22 cellular contexts compared by ENCODE assay signal in genomic region chr16:49615606-49616005, GRCh38.
DNase-seq lines count a peak whose midpoint lies in the region; ATAC-seq and TF ChIP-seq lines count a peak whose summit lies in the region.
"Had no signal": no experiment of that assay in that cellular context is flagged by ENCODE, and none has a peak within 500 bp of the region (broad histone marks: within the 10 kb centered on the region; RNA-seq: fewer than 3 reads in every experiment).

No MANE protein-coding gene starts in this region.

- H3K27me3 ChIP-seq in stomach (no peaks in the 10 kb centered on the region), SJCRH30 (no peaks in the 10 kb centered on the region)

- WGBS in stomach, 5 donors = 82 to 91% (median 88%) methylated on average over 9 of the region's 9 CpGs

- H3K27ac Mint-ChIP-seq in activated CD8-positive, alpha-beta memory T cell treated with anti-CD3 and anti-CD28 coated beads, Interleukin-2, amount 10 ng/mL, durations not matched to agents 7 days and 5 days = no peak overlapping the region
- H3K27ac Mint-ChIP-seq in natural killer cell = no peak overlapping the region
- H3K27ac Mint-ChIP-seq: CD4-positive, alpha-beta T cell had no signal

- H3K9me3 ChIP-seq in stomach (no peaks in the 10 kb centered on the region), SJCRH30 (replicated peaks) (no peaks in the 10 kb centered on the region)
- H3K9me3 ChIP-seq: Caco-2 had no signal

- no peak for TF ChIP-seq POLR2A in stomach (IDR thresholded peaks at IDR 0.05)

- H3K4me1 Mint-ChIP-seq in activated CD8-positive, alpha-beta memory T cell treated with anti-CD3 and anti-CD28 coated beads, Interleukin-2, amount 10 ng/mL, durations not matched to agents 7 days and 5 days = no peaks in the 10 kb centered on the region
- no peaks in the 10 kb centered on the region for H3K4me1 Mint-ChIP-seq in natural killer cell

- no peak for TF ChIP-seq EP300 in stomach (IDR thresholded peaks at IDR 0.05)

- no peak overlapping the region for H3K4me3 Mint-ChIP-seq in activated CD8-positive, alpha-beta memory T cell treated with anti-CD3 and anti-CD28 coated beads, Interleukin-2, amount 10 ng/mL, durations not matched to agents 7 days and 5 days
- H3K4me3 Mint-ChIP-seq in natural killer cell = no peak overlapping the region
- H3K4me3 Mint-ChIP-seq: CD4-positive, alpha-beta T cell; GM23338 had no signal

- no peaks in the 10 kb centered on the region for H3K9me3 Mint-ChIP-seq in activated CD8-positive, alpha-beta memory T cell treated with anti-CD3 and anti-CD28 coated beads, Interleukin-2, amount 10 ng/mL, durations not matched to agents 7 days and 5 days (ENCODE audit: low read depth)
- no peaks in the 10 kb centered on the region for H3K9me3 Mint-ChIP-seq in natural killer cell
- H3K9me3 Mint-ChIP-seq: CD4-positive, alpha-beta T cell; GM23338 had no signal

- intact Hi-C loops in natural killer cell (cut with micrococcal nuclease) (no loop called here), stomach (cut with DNase I; ENCODE audit: low total_unique reads) (no loop called here)

- H3K4me3 ChIP-seq in stomach (no peak overlapping the region), SJCRH30 (no peak overlapping the region)
- H3K4me3 ChIP-seq: GM12878, GM23338 had no signal

- H3K36me3 ChIP-seq in stomach (no peaks in the 10 kb centered on the region), SJCRH30 (no peaks in the 10 kb centered on the region)

- H3K27me3 Mint-ChIP-seq in activated CD8-positive, alpha-beta memory T cell treated with anti-CD3 and anti-CD28 coated beads, Interleukin-2, amount 10 ng/mL, durations not matched to agents 7 days and 5 days = peaks cover 21% of the 10 kb centered on the region
- peaks cover 2 to 7% of the 10 kb centered on the region in 2 donors for H3K27me3 Mint-ChIP-seq in natural killer cell (ENCODE audit: low read depth in 2 of 2)
- H3K27me3 Mint-ChIP-seq: CD4-positive, alpha-beta T cell had no signal

- H3K36me3 Mint-ChIP-seq in activated CD8-positive, alpha-beta memory T cell treated with anti-CD3 and anti-CD28 coated beads, Interleukin-2, amount 10 ng/mL, durations not matched to agents 7 days and 5 days = no peaks in the 10 kb centered on the region
- H3K36me3 Mint-ChIP-seq in natural killer cell = no peaks in the 10 kb centered on the region

- CTCF ChIA-PET in activated CD8-positive, alpha-beta memory T cell treated with anti-CD3 and anti-CD28 coated beads, Interleukin-2, amount 10 ng/mL, durations not matched to agents 7 days and 5 days (lab: Charles Lee) = no interaction called here

- peak; percentile 25 for DNase-seq in activated CD8-positive, alpha-beta memory T cell treated with anti-CD3 and anti-CD28 coated beads, Interleukin-2, amount 10 ng/mL, durations not matched to agents 7 days and 5 days
- DNase-seq in ecto neural progenitor cell (ENCODE audit: low spot score) = peak; percentile 35
- peak; percentile 7 for DNase-seq in natural killer cell
- DNase-seq in stomach = peak; percentile 9
- no peak for DNase-seq in NCI-H69 (lab: John Stamatoyannopoulos, UW)
- no peak for DNase-seq in Ammon's horn (ENCODE audit: low spot score)
- no peak for DNase-seq in SJCRH30
- DNase-seq: CD4-positive, alpha-beta T cell; DND-41; IMR-90; NCI-H1092 treated with DMSO at 0.1 percent for 48 hours; NCI-H1436 treated with DMSO at 0.1 percent for 48 hours; NCI-H2029 treated with DMSO at 0.1 percent for 48 hours; NCI-H345; NCI-H524; NCI-H82; SIG-M5 had no signal

- H3K27ac ChIP-seq in stomach (no peak overlapping the region), SJCRH30 (no peak overlapping the region)
- H3K27ac ChIP-seq: KMS-11 had no signal

- H3K4me1 ChIP-seq in stomach (peaks cover 0 to 13% (median 9%) of the 10 kb centered on the region in 4 donors), SJCRH30 (peaks cover 10% of the 10 kb centered on the region)

- no peak for ATAC-seq in activated CD8-positive, alpha-beta memory T cell treated with anti-CD3 and anti-CD28 coated beads, Interleukin-2, amount 10 ng/mL, durations not matched to agents 7 days and 5 days
- no peak for ATAC-seq in natural killer cell
- ATAC-seq: GM12878, GM23338, Panc1 had no signal

- TF ChIP-seq CTCF in natural killer cell (IDR thresholded peaks at IDR 0.05) = no peak
- no peak for TF ChIP-seq CTCF in stomach (IDR thresholded peaks at IDR 0.05)

Comparison
In these comparisons a context has a peak if more than half of its experiments do, and no peak if none do; other contexts are left out.
1. DNase-seq: peak in activated CD8-positive, alpha-beta memory T cell treated with anti-CD3 and anti-CD28 coated beads, Interleukin-2, amount 10 ng/mL, durations not matched to agents 7 days and 5 days (single experiment), ecto neural progenitor cell (single experiment), natural killer cell (single experiment) and stomach (single experiment); none in NCI-H69 (single experiment), Ammon's horn (single experiment) and SJCRH30 (0 of 2).